Comparison of ENCODE assay signal across 1 cellular context in genomic region chr17:8185580-8186445, GRCh38.
TF ChIP-seq lines count a peak whose summit lies in the region.

No MANE protein-coding gene starts in this region.

TF ChIP-seq in HepG2, 621 proteins besides CTCF, POLR2A, EP300 and RAD21 (continued from another document and continues in another):
- TF ChIP-seq PITX1 (CRISPR knock-in tag; IDR thresholded peaks at IDR 0.05): no peak; the same call in 1 of the 2 replicates
- no peak for TF ChIP-seq ZNF773 (CRISPR knock-in tag; IDR thresholded peaks at IDR 0.05; ENCODE audit: borderline replicate concordance)
- no peak for TF ChIP-seq TRIM24 (CRISPR knock-in tag; IDR thresholded peaks at IDR 0.05)
- 0 out of 2 replicates have a peak, but pooled peaks have one; percentile 21 for TF ChIP-seq ZNF678 (CRISPR knock-in tag; IDR thresholded peaks at IDR 0.05)
- no peak for TF ChIP-seq ZNF224 (CRISPR knock-in tag; IDR thresholded peaks at IDR 0.05)
- no peak for TF ChIP-seq ZNF615 (CRISPR knock-in tag; IDR thresholded peaks at IDR 0.05; ENCODE audit: borderline replicate concordance)
- TF ChIP-seq ZBTB2 (CRISPR knock-in tag; IDR thresholded peaks at IDR 0.05; ENCODE audit: low read depth): no peak
- TF ChIP-seq AHR (CRISPR knock-in tag; IDR thresholded peaks at IDR 0.05): no peak
- peak; percentile 64 for TF ChIP-seq RXRA (CRISPR knock-in tag; IDR thresholded peaks at IDR 0.05)
- peak; percentile 96 for TF ChIP-seq ZNF205 (CRISPR knock-in tag; IDR thresholded peaks at IDR 0.05)
- TF ChIP-seq ZFP90 (CRISPR knock-in tag; IDR thresholded peaks at IDR 0.05; ENCODE audit: borderline replicate concordance): no peak
- TF ChIP-seq KLF16 (CRISPR knock-in tag; IDR thresholded peaks at IDR 0.05): no peak
- TF ChIP-seq, protein P1, sequence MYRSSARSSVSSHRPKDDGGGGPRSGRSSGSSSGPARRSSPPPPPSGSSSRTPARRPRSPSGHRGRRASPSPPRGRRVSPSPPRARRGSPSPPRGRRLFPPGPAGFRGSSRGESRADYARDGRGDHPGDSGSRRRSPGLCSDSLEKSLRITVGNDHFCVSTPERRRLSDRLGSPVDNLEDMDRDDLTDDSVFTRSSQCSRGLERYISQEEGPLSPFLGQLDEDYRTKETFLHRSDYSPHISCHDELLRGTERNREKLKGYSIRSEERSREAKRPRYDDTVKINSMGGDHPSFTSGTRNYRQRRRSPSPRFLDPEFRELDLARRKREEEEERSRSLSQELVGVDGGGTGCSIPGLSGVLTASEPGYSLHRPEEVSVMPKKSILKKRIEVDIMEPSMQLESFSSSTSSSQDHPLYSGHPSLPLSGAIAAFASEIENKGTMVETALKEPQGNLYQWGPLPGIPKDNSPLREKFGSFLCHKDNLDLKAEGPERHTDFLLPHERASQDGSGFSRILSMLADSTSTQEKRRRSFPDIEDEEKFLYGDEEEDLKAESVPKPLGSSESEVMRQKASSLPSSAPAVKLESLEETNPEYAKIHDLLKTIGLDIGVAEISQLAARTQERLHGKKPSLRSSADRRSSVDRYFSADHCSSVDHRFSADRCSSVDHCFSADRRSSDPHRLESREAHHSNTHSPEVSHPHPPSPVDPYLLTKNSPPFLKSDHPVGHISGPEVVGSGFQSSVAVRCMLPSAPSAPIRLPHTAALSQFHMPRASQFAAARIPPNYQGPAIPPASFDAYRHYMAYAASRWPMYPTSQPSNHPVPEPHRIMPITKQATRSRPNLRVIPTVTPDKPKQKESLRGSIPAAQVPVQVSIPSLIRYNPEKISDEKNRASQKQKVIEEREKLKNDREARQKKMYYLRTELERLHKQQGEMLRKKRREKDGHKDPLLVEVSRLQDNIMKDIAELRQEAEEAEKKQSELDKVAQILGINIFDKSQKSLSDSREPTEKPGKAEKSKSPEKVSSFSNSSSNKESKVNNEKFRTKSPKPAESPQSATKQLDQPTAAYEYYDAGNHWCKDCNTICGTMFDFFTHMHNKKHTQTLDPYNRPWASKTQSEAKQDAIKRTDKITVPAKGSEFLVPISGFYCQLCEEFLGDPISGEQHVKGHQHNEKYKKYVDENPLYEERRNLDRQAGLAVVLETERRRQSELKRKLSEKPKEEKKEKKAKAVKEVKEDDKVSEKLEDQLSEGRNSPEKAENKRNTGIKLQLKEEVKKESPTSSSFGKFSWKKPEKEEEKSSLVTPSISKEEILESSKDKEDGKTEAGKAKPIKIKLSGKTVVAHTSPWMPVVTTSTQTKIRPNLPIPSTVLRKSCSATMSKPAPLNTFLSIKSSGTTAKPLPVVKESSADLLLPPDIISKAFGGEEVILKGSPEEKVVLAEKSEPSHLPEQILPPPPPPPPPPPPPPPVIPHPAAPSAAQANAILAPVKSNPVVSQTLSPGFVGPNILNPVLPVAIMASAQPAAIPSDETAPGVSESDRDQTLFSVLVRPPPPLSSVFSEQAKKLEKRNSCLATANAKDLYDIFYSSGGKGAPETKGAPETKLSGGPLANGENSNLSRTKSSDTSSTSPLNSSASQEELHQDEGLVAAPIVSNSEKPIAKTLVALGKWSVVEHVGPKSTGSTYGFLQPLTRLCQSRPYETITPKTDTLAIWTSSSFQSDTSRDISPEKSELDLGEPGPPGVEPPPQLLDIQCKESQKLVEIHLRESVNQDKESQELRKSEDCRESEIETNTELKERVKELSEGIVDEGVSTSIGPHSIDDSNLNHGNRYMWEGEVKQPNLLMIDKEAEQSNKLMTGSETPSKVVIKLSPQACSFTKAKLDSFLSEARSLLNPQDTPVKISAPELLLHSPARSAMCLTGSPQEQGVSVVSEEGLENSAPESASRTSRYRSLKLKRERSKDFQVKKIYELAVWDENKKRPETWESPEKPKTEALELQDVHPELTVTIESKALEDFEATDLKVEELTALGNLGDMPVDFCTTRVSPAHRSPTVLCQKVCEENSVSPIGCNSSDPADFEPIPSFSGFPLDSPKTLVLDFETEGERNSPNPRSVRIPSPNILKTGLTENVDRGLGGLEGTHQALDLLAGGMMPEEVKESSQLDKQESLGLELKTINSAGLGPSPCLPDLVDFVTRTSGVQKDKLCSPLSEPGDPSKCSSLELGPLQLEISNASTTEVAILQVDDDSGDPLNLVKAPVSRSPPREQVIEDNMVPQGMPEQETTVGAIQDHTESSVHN (CRISPR knock-in tag; IDR thresholded peaks at IDR 0.05): no peak; the same call in 1 of the 2 replicates
- no peak for TF ChIP-seq SIX1 (CRISPR knock-in tag; IDR thresholded peaks at IDR 0.05; ENCODE audit: borderline replicate concordance)
- TF ChIP-seq HNF4A (CRISPR knock-in tag; IDR thresholded peaks at IDR 0.05): no peak; the same call in 1 of the 2 replicates
- TF ChIP-seq, protein P2, sequence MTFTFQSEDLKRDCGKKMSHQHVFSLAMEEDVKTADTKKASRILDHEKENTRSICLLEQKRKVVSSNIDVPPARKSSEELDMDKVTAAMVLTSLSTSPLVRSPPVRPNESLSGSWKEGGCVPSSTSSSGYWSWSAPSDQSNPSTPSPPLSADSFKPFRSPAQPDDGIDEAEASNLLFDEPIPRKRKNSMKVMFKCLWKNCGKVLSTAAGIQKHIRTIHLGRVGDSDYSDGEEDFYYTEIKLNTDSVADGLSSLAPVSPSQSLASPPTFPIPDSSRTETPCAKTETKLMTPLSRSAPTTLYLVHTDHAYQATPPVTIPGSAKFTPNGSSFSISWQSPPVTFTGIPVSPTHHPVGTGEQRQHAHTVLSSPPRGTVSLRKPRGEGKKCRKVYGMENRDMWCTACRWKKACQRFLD (CRISPR knock-in tag; IDR thresholded peaks at IDR 0.05; ENCODE audit: borderline replicate concordance): no peak
- TF ChIP-seq ZNF552 (CRISPR knock-in tag; IDR thresholded peaks at IDR 0.05; ENCODE audit: borderline replicate concordance): no peak
- TF ChIP-seq, protein P3, sequence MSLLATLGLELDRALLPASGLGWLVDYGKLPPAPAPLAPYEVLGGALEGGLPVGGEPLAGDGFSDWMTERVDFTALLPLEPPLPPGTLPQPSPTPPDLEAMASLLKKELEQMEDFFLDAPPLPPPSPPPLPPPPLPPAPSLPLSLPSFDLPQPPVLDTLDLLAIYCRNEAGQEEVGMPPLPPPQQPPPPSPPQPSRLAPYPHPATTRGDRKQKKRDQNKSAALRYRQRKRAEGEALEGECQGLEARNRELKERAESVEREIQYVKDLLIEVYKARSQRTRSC (CRISPR knock-in tag; IDR thresholded peaks at IDR 0.05; ENCODE audit: low read depth): no peak
- no peak for TF ChIP-seq TBP (CRISPR knock-in tag; IDR thresholded peaks at IDR 0.05)
- TF ChIP-seq GATAD1 (CRISPR knock-in tag; IDR thresholded peaks at IDR 0.05): peak; percentile 47; the same call in 1 of the 2 replicates
- peak; percentile 86 for TF ChIP-seq NFKB2 (CRISPR knock-in tag; IDR thresholded peaks at IDR 0.05; ENCODE audit: borderline replicate concordance)
- no peak for TF ChIP-seq STAT5B (CRISPR knock-in tag; IDR thresholded peaks at IDR 0.05)
- no peak for TF ChIP-seq TMF1 (CRISPR knock-in tag; IDR thresholded peaks at IDR 0.05; ENCODE audit: low read depth)
- TF ChIP-seq ZBTB44 (CRISPR knock-in tag; IDR thresholded peaks at IDR 0.05): no peak; the same call in 1 of the 2 replicates
- no peak for TF ChIP-seq RORA (CRISPR knock-in tag; IDR thresholded peaks at IDR 0.05)
- no peak for TF ChIP-seq ZNF589 (CRISPR knock-in tag; conservative IDR thresholded peaks at IDR 0.05)
- TF ChIP-seq ZNF432 (CRISPR knock-in tag; IDR thresholded peaks at IDR 0.05; ENCODE audit: borderline replicate concordance): no peak
- no peak for TF ChIP-seq CERS6 (CRISPR knock-in tag; IDR thresholded peaks at IDR 0.05)
- no peak for TF ChIP-seq ZFP36L1 (CRISPR knock-in tag; IDR thresholded peaks at IDR 0.05)
- TF ChIP-seq ZNF629 (CRISPR knock-in tag; conservative IDR thresholded peaks at IDR 0.05): peak; percentile 60
- TF ChIP-seq KDM5B (CRISPR knock-in tag; IDR thresholded peaks at IDR 0.05; ENCODE audit: borderline replicate concordance): no peak
- no peak for TF ChIP-seq SP2 (CRISPR knock-in tag; IDR thresholded peaks at IDR 0.05)
- TF ChIP-seq NRL (CRISPR knock-in tag; IDR thresholded peaks at IDR 0.05; ENCODE audit: borderline replicate concordance): no peak
- peak; percentile 61 for TF ChIP-seq KDM1A (CRISPR knock-in tag; IDR thresholded peaks at IDR 0.05)
- TF ChIP-seq ZNF256 (CRISPR knock-in tag; conservative IDR thresholded peaks at IDR 0.05): no peak
- TF ChIP-seq ZNF512B (CRISPR knock-in tag; IDR thresholded peaks at IDR 0.05; ENCODE audit: borderline replicate concordance): no peak; the same call in 1 of the 2 replicates
- TF ChIP-seq ZBTB21 (CRISPR knock-in tag; IDR thresholded peaks at IDR 0.05): no peak
- peak; percentile 39; the same call in 1 of the 2 replicates for TF ChIP-seq ARNT2 (CRISPR knock-in tag; IDR thresholded peaks at IDR 0.05; ENCODE audit: low read depth)
- no peak for TF ChIP-seq PBX3 (CRISPR knock-in tag; IDR thresholded peaks at IDR 0.05; ENCODE audit: borderline replicate concordance)
- no peak for TF ChIP-seq ZBTB4 (CRISPR knock-in tag; IDR thresholded peaks at IDR 0.05; ENCODE audit: borderline replicate concordance)
- TF ChIP-seq ZNF253 (CRISPR knock-in tag; IDR thresholded peaks at IDR 0.05; ENCODE audit: borderline replicate concordance): no peak
